1 cellular context compared by ENCODE assay signal in the genomic region with DNA sequence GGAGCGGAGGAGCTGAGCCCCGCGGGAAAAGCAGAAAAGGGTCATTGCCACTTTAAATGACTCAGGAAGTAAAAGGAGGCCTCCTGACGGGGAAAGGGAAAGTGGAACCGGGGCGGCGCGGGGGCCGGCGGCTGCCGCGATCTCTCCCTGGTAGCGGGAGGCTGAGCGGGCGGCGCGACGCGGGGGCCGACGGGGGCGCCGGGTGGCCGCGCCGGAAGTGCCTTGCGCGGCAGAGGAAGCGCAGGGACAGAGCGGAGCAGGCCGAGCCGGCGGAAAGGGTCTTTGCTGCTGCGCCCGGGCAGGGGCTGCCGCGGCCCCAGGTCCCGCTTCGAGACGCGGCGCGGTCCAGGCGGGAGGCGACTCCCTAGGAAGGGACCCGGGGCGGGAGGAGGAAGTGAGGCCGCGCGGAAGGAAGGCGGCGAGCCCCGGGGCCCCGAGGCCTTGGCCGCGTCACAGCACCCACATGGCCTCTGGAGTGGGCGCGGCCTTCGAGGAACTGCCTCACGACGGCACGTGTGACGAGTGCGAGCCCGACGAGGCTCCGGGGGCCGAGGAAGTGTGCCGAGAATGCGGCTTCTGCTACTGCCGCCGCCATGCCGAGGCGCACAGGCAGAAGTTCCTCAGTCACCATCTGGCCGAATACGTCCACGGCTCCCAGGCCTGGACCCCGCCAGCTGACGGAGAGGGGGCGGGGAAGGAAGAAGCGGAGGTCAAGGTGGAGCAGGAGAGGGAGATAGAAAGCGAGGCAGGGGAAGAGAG.
TF ChIP-seq lines count a peak whose summit lies in the region.

A gene with protein sequence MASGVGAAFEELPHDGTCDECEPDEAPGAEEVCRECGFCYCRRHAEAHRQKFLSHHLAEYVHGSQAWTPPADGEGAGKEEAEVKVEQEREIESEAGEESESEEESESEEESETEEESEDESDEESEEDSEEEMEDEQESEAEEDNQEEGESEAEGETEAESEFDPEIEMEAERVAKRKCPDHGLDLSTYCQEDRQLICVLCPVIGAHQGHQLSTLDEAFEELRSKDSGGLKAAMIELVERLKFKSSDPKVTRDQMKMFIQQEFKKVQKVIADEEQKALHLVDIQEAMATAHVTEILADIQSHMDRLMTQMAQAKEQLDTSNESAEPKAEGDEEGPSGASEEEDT (plus strand): TSS at position 127 of the 759 bp plus-strand sequence. CDS start 337 bp downstream, at position 464.

TF ChIP-seq in HepG2, 621 proteins besides CTCF, POLR2A, EP300 and RAD21 (continued from another document and continues in another):
- peak; percentile 91 for TF ChIP-seq ZSCAN31 (CRISPR knock-in tag; IDR thresholded peaks at IDR 0.05; ENCODE audit: low read depth)
- peak; percentile 77 for TF ChIP-seq MXD4 (CRISPR knock-in tag; IDR thresholded peaks at IDR 0.05)
- TF ChIP-seq, protein P1, sequence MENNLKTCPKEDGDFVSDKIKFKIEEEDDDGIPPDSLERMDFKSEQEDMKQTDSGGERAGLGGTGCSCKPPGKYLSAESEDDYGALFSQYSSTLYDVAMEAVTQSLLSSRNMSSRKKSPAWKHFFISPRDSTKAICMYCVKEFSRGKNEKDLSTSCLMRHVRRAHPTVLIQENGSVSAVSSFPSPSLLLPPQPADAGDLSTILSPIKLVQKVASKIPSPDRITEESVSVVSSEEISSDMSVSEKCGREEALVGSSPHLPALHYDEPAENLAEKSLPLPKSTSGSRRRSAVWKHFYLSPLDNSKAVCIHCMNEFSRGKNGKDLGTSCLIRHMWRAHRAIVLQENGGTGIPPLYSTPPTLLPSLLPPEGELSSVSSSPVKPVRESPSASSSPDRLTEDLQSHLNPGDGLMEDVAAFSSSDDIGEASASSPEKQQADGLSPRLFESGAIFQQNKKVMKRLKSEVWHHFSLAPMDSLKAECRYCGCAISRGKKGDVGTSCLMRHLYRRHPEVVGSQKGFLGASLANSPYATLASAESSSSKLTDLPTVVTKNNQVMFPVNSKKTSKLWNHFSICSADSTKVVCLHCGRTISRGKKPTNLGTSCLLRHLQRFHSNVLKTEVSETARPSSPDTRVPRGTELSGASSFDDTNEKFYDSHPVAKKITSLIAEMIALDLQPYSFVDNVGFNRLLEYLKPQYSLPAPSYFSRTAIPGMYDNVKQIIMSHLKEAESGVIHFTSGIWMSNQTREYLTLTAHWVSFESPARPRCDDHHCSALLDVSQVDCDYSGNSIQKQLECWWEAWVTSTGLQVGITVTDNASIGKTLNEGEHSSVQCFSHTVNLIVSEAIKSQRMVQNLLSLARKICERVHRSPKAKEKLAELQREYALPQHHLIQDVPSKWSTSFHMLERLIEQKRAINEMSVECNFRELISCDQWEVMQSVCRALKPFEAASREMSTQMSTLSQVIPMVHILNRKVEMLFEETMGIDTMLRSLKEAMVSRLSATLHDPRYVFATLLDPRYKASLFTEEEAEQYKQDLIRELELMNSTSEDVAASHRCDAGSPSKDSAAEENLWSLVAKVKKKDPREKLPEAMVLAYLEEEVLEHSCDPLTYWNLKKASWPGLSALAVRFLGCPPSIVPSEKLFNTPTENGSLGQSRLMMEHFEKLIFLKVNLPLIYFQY (CRISPR knock-in tag; IDR thresholded peaks at IDR 0.05; ENCODE audit: borderline replicate concordance), result peak; percentile 18; the same call in 1 of the 2 replicates
- TF ChIP-seq, protein P2, sequence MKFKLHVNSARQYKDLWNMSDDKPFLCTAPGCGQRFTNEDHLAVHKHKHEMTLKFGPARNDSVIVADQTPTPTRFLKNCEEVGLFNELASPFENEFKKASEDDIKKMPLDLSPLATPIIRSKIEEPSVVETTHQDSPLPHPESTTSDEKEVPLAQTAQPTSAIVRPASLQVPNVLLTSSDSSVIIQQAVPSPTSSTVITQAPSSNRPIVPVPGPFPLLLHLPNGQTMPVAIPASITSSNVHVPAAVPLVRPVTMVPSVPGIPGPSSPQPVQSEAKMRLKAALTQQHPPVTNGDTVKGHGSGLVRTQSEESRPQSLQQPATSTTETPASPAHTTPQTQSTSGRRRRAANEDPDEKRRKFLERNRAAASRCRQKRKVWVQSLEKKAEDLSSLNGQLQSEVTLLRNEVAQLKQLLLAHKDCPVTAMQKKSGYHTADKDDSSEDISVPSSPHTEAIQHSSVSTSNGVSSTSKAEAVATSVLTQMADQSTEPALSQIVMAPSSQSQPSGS (CRISPR knock-in tag; IDR thresholded peaks at IDR 0.05), result no peak
- TF ChIP-seq, protein P3, sequence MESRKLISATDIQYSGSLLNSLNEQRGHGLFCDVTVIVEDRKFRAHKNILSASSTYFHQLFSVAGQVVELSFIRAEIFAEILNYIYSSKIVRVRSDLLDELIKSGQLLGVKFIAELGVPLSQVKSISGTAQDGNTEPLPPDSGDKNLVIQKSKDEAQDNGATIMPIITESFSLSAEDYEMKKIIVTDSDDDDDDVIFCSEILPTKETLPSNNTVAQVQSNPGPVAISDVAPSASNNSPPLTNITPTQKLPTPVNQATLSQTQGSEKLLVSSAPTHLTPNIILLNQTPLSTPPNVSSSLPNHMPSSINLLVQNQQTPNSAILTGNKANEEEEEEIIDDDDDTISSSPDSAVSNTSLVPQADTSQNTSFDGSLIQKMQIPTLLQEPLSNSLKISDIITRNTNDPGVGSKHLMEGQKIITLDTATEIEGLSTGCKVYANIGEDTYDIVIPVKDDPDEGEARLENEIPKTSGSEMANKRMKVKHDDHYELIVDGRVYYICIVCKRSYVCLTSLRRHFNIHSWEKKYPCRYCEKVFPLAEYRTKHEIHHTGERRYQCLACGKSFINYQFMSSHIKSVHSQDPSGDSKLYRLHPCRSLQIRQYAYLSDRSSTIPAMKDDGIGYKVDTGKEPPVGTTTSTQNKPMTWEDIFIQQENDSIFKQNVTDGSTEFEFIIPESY (CRISPR knock-in tag; IDR thresholded peaks at IDR 0.05), result peak; percentile 91
- peak; percentile 39; the same call in 1 of the 2 replicates for TF ChIP-seq NCOA2 (CRISPR knock-in tag; IDR thresholded peaks at IDR 0.05)
- TF ChIP-seq TAF1 (CRISPR knock-in tag; IDR thresholded peaks at IDR 0.05), result peak; percentile 64
- TF ChIP-seq SNRNP70 (IDR thresholded peaks at IDR 0.05; ENCODE audit: low read depth, low read length), result no peak
- TF ChIP-seq, protein P4, sequence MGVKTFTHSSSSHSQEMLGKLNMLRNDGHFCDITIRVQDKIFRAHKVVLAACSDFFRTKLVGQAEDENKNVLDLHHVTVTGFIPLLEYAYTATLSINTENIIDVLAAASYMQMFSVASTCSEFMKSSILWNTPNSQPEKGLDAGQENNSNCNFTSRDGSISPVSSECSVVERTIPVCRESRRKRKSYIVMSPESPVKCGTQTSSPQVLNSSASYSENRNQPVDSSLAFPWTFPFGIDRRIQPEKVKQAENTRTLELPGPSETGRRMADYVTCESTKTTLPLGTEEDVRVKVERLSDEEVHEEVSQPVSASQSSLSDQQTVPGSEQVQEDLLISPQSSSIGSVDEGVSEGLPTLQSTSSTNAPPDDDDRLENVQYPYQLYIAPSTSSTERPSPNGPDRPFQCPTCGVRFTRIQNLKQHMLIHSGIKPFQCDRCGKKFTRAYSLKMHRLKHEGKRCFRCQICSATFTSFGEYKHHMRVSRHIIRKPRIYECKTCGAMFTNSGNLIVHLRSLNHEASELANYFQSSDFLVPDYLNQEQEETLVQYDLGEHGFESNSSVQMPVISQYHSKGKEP (CRISPR knock-in tag; IDR thresholded peaks at IDR 0.05), result peak; percentile 78
- peak; percentile 58 for TF ChIP-seq FOSL1 (CRISPR knock-in tag; IDR thresholded peaks at IDR 0.05; ENCODE audit: borderline replicate concordance)
- TF ChIP-seq, protein P5, sequence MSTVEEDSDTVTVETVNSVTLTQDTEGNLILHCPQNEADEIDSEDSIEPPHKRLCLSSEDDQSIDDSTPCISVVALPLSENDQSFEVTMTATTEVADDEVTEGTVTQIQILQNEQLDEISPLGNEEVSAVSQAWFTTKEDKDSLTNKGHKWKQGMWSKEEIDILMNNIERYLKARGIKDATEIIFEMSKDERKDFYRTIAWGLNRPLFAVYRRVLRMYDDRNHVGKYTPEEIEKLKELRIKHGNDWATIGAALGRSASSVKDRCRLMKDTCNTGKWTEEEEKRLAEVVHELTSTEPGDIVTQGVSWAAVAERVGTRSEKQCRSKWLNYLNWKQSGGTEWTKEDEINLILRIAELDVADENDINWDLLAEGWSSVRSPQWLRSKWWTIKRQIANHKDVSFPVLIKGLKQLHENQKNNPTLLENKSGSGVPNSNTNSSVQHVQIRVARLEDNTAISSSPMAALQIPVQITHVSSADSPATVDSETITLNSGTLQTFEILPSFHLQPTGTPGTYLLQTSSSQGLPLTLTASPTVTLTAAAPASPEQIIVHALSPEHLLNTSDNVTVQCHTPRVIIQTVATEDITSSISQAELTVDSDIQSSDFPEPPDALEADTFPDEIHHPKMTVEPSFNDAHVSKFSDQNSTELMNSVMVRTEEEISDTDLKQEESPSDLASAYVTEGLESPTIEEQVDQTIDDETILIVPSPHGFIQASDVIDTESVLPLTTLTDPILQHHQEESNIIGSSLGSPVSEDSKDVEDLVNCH (CRISPR knock-in tag; IDR thresholded peaks at IDR 0.05), result peak; percentile 94; the same call in 1 of the 2 replicates
- TF ChIP-seq, protein P6, sequence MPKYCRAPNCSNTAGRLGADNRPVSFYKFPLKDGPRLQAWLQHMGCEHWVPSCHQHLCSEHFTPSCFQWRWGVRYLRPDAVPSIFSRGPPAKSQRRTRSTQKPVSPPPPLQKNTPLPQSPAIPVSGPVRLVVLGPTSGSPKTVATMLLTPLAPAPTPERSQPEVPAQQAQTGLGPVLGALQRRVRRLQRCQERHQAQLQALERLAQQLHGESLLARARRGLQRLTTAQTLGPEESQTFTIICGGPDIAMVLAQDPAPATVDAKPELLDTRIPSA (CRISPR knock-in tag; IDR thresholded peaks at IDR 0.05; ENCODE audit: borderline replicate concordance), result peak; percentile 94
- TF ChIP-seq ZNF816 (CRISPR knock-in tag; IDR thresholded peaks at IDR 0.05; ENCODE audit: borderline replicate concordance), result no peak; the same call in 1 of the 2 replicates
- peak; percentile 93 for TF ChIP-seq HIVEP1 (CRISPR knock-in tag; IDR thresholded peaks at IDR 0.05)
- peak; percentile 57 for TF ChIP-seq JUN (CRISPR knock-in tag; IDR thresholded peaks at IDR 0.05)
- TF ChIP-seq DPF2 (CRISPR knock-in tag; IDR thresholded peaks at IDR 0.05; ENCODE audit: borderline replicate concordance, low read depth), result no peak
- TF ChIP-seq ZEB1 (IDR thresholded peaks at IDR 0.05; ENCODE audit: insufficient replicate concordance, low read depth), result no peak
- TF ChIP-seq, protein P7, sequence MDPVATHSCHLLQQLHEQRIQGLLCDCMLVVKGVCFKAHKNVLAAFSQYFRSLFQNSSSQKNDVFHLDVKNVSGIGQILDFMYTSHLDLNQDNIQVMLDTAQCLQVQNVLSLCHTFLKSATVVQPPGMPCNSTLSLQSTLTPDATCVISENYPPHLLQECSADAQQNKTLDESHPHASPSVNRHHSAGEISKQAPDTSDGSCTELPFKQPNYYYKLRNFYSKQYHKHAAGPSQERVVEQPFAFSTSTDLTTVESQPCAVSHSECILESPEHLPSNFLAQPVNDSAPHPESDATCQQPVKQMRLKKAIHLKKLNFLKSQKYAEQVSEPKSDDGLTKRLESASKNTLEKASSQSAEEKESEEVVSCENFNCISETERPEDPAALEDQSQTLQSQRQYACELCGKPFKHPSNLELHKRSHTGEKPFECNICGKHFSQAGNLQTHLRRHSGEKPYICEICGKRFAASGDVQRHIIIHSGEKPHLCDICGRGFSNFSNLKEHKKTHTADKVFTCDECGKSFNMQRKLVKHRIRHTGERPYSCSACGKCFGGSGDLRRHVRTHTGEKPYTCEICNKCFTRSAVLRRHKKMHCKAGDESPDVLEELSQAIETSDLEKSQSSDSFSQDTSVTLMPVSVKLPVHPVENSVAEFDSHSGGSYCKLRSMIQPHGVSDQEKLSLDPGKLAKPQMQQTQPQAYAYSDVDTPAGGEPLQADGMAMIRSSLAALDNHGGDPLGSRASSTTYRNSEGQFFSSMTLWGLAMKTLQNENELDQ (CRISPR knock-in tag; IDR thresholded peaks at IDR 0.05; ENCODE audit: borderline replicate concordance), result peak; percentile 71; the same call in 1 of the 2 replicates
- TF ChIP-seq, protein P8, sequence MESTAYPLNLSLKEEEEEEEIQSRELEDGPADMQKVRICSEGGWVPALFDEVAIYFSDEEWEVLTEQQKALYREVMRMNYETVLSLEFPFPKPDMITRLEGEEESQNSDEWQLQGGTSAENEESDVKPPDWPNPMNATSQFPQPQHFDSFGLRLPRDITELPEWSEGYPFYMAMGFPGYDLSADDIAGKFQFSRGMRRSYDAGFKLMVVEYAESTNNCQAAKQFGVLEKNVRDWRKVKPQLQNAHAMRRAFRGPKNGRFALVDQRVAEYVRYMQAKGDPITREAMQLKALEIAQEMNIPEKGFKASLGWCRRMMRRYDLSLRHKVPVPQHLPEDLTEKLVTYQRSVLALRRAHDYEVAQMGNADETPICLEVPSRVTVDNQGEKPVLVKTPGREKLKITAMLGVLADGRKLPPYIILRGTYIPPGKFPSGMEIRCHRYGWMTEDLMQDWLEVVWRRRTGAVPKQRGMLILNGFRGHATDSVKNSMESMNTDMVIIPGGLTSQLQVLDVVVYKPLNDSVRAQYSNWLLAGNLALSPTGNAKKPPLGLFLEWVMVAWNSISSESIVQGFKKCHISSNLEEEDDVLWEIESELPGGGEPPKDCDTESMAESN (CRISPR knock-in tag; conservative IDR thresholded peaks at IDR 0.05), result peak; percentile 97
- TF ChIP-seq ZNF614 (CRISPR knock-in tag; IDR thresholded peaks at IDR 0.05; ENCODE audit: borderline replicate concordance), result peak; percentile 57; the same call in 1 of the 2 replicates
- peak; percentile 95 for TF ChIP-seq BCL6 (CRISPR knock-in tag; IDR thresholded peaks at IDR 0.05)
- TF ChIP-seq GATAD2A (CRISPR knock-in tag; IDR thresholded peaks at IDR 0.05), result no peak
- TF ChIP-seq, protein P9, sequence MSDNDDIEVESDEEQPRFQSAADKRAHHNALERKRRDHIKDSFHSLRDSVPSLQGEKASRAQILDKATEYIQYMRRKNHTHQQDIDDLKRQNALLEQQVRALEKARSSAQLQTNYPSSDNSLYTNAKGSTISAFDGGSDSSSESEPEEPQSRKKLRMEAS (IDR thresholded peaks at IDR 0.05), result peak; percentile 99
- TF ChIP-seq IKZF4 (CRISPR knock-in tag; IDR thresholded peaks at IDR 0.05; ENCODE audit: borderline replicate concordance, low read depth, not compliant biosample characterization), result peak; percentile 99
- peak; percentile 64; the same call in 1 of the 2 replicates for TF ChIP-seq HMG20B (CRISPR knock-in tag; conservative IDR thresholded peaks at IDR 0.05)
- peak; percentile 98 for TF ChIP-seq ZNF274 (CRISPR knock-in tag; IDR thresholded peaks at IDR 0.05)
- TF ChIP-seq ZFP36 (IDR thresholded peaks at IDR 0.05; ENCODE audit: borderline replicate concordance, low read depth, low read length, partially characterized antibody), result no peak
- TF ChIP-seq PAF1 (CRISPR knock-in tag; IDR thresholded peaks at IDR 0.05), result no peak; the same call in 1 of the 2 replicates
- TF ChIP-seq, protein P10, sequence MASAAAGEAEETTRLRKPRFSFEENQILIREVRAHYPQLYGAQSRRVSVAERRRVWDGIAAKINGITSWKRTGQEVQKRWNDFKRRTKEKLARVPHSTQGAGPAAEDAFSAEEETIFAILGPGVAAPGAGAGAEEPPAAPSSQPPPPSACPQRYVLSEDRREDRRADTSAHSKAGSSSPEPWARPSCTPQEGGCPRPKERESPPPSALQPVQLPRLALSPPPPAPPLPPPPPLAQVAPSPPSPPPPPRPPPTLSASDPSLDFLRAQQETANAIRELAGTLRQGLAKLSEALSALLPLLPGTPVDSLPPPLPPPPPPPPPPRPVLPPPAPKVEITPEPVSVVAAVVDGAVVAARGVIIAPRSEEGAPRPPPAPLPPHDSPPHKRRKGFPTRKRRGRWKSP (CRISPR knock-in tag; IDR thresholded peaks at IDR 0.05), result peak; percentile 79; the same call in 1 of the 2 replicates
- TF ChIP-seq ZSCAN9 (CRISPR knock-in tag; IDR thresholded peaks at IDR 0.05; ENCODE audit: borderline replicate concordance), result peak; percentile 98
- TF ChIP-seq TOE1 (CRISPR knock-in tag; IDR thresholded peaks at IDR 0.05), result no peak; the same call in 1 of the 2 replicates
- TF ChIP-seq ZFX (CRISPR knock-in tag; IDR thresholded peaks at IDR 0.05; ENCODE audit: low read depth), result peak; percentile 98
- peak; percentile 83 for TF ChIP-seq BHLHE40 (IDR thresholded peaks at IDR 0.05; ENCODE audit: low read length)
